Comparison of ENCODE assay signal across 8 cellular contexts in genomic region chr19:34173145-34173956, GRCh38. TPM values are rescaled to one million over a fixed set of nuclear protein-coding genes. Genes with fewer than 3 reads are reported as not detected.
DNase-seq lines count a peak whose midpoint lies in the region; ATAC-seq, FAIRE-seq and TF ChIP-seq lines count a peak whose summit lies in the region.

No MANE protein-coding gene starts in this region.

- peaks cover 65% of the 10 kb centered on the region for H3K79me2 ChIP-seq in mammary epithelial cell (ENCODE audit: insufficient read depth, low read length)

- H3K9ac ChIP-seq in mammary epithelial cell (ENCODE audit: insufficient read depth, low read length) (peak overlapping the region; percentile 84), kidney (ENCODE audit: low read length in 2 of 2) (peak overlapping the region; percentile 78 to 90)

- H3K27me3 Mint-ChIP-seq in CD4-positive, alpha-beta memory T cell = no peaks in the 10 kb centered on the region
- H3K27me3 Mint-ChIP-seq in HFFc6 (ENCODE audit: insufficient read depth) = no peaks in the 10 kb centered on the region

- peak overlapping the region; percentile 92 for H3K4me3 ChIP-seq in CD4-positive, alpha-beta memory T cell (ENCODE audit: low read length in 2 of 2)
- H3K4me3 ChIP-seq in SJCRH30 (peak overlapping the region; percentile 99), mammary epithelial cell (replicated peaks in 1 of 3; ENCODE audit: insufficient read depth in 1 of 3, low read depth in 2 of 3, low read length in 3 of 3) (peak overlapping the region; percentile 93 to 96 (median 95)), kidney (ENCODE audit: low read length in 2 of 2) (peak overlapping the region; percentile 49 to 85)

- peak overlapping the region; percentile 95 to 99 (median 98) for H3K27ac Mint-ChIP-seq in CD4-positive, alpha-beta memory T cell
- peak overlapping the region; percentile 97 for H3K27ac Mint-ChIP-seq in HFFc6

- H3K4me1 ChIP-seq in CD4-positive, alpha-beta memory T cell (ENCODE audit: insufficient read depth, low read length) = peaks cover 62% of the 10 kb centered on the region
- H3K4me1 ChIP-seq in SJCRH30 (peaks cover 4% of the 10 kb centered on the region; the same call in 1 of the 2 replicates), mammary epithelial cell (ENCODE audit: insufficient read depth, low read length) (peaks cover 24% of the 10 kb centered on the region), kidney (ENCODE audit: control insufficient read depth in 1 of 2, insufficient read depth in 1 of 2, low read depth in 1 of 2, low read length in 2 of 2) (peaks cover 18 to 24% of the 10 kb centered on the region in 2 donors)

- peak in 4 of 5 donors; percentile 23 to 42 (median 36) for DNase-seq in CD4-positive, alpha-beta memory T cell
- DNase-seq in HFFc6 (peak; percentile 28), SJCRH30 (peak; percentile 16 to 43), mammary epithelial cell (peak; percentile 70), kidney (peak; percentile 81), GF-D8 (lab: John Stamatoyannopoulos, UW) (no peak)
- peak; percentile 17 for DNase-seq in stimulated activated CD4-positive, alpha-beta T cell treated with anti-CD3 and anti-CD28 coated beads, Interleukin-1b, Interleukin-23, amount 100 ng/mL, for 48 hours

- H3K4me2 ChIP-seq in mammary epithelial cell (ENCODE audit: insufficient read depth, low read depth, low read length) = peak overlapping the region; percentile 83

- no peak for ATAC-seq in HG02678 (IDR thresholded peaks at IDR 0.05; ENCODE audit: unreplicated experiment)

- no peak for TF ChIP-seq CTCF in HFFc6 (IDR thresholded peaks at IDR 0.05)
- no peak for TF ChIP-seq CTCF in mammary epithelial cell (conservative IDR thresholded peaks at IDR 0.05 in 1 of 2, IDR thresholded peaks at IDR 0.05 in 1 of 2; ENCODE audit: extremely low read depth in 1 of 2, insufficient read depth in 1 of 2, low read depth in 1 of 2, low read length in 2 of 2)
- TF ChIP-seq CTCF in kidney (IDR thresholded peaks at IDR 0.05; ENCODE audit: borderline replicate concordance, extremely low read depth, insufficient read depth) = no peak

- intact Hi-C loops in CD4-positive, alpha-beta memory T cell (cut with micrococcal nuclease) = loop anchor here (5.0 to 10.0 kb wide), 3 partner anchors 194 to 504 kb away; partner anchors contain the start of genes GPI, SCGB2B2, UBA2 and ZNF302
- intact Hi-C loops in mammary epithelial cell (cut with micrococcal nuclease) (loop anchor here (1.0 to 2.0 kb wide), 2 partner anchors 47 to 173 kb away; no protein-coding TSS in a partner anchor), kidney (cut with DNase I) (no loop called here)

- POLR2A ChIA-PET in CD4-positive, alpha-beta memory T cell (lab: Charles Lee; ENCODE audit: partially characterized antibody) = interaction anchor here (0.6 to 4.3 kb wide), 21 partner anchors 9 to 255 kb away, joined by 3 to 29 read pairs (median 5); partner anchors contain the start of genes GPI, PDCD2L and UBA2

- CTCF ChIA-PET in CD4-positive, alpha-beta memory T cell (lab: Charles Lee; ENCODE audit: partially characterized antibody) = interaction anchor here (1.0 to 1.7 kb wide), 4 partner anchors 11 to 173 kb away, joined by 4 to 6 read pairs (median 5); no protein-coding TSS in a partner anchor
- CTCF ChIA-PET in mammary epithelial cell (lab: Charles Lee; ENCODE audit: low non-redundant PET) = no interaction called here

- peaks cover 2% of the 10 kb centered on the region for H4K20me1 ChIP-seq in mammary epithelial cell (ENCODE audit: insufficient read depth, low read length)

- H3K4me3 Mint-ChIP-seq in CD4-positive, alpha-beta memory T cell = peak overlapping the region; percentile 95 to 99 (median 98)
- H3K4me3 Mint-ChIP-seq in HFFc6 = peak overlapping the region; percentile 95

- no peaks in the 10 kb centered on the region for H3K27me3 ChIP-seq in CD4-positive, alpha-beta memory T cell (ENCODE audit: insufficient read depth, low read length)
- no peaks in the 10 kb centered on the region for H3K27me3 ChIP-seq in SJCRH30
- H3K27me3 ChIP-seq in mammary epithelial cell (ENCODE audit: insufficient read depth, low read length) = no peaks in the 10 kb centered on the region

- FAIRE-seq in kidney (lab: Jason Lieb, UNC) = no peak

- in situ Hi-C loops in mammary epithelial cell (cut with MboI; ENCODE audit: low sequenced_read_pairs in 2 of 2) = no loop called here

- H3K36me3 Mint-ChIP-seq in CD4-positive, alpha-beta memory T cell = peaks cover 12 to 25% of the 10 kb centered on the region in 2 donors
- H3K36me3 Mint-ChIP-seq in HFFc6 (ENCODE audit: low read depth) = peaks cover 25% of the 10 kb centered on the region

- WGBS in mammary epithelial cell (ENCODE audit: low coverage, missing lambda C conversion rate) = 2% methylated on average over 21 of the region's 26 CpGs

- H3K9me3 Mint-ChIP-seq in CD4-positive, alpha-beta memory T cell = no peaks in the 10 kb centered on the region
- H3K9me3 Mint-ChIP-seq in HFFc6 = no peaks in the 10 kb centered on the region

- H2AFZ ChIP-seq in mammary epithelial cell (ENCODE audit: low read depth, low read length) = peak overlapping the region; percentile 98

- dilution Hi-C loops in mammary epithelial cell (cut with HindIII; ENCODE audit: low sequenced_read_pairs) = no loop called here

- no peaks in the 10 kb centered on the region for H3K9me3 ChIP-seq in CD4-positive, alpha-beta memory T cell (ENCODE audit: control insufficient read depth in 1 of 2, low read length in 2 of 2)
- H3K9me3 ChIP-seq in SJCRH30 (replicated peaks) = no peaks in the 10 kb centered on the region
- no peaks in the 10 kb centered on the region for H3K9me3 ChIP-seq in mammary epithelial cell (replicated peaks; ENCODE audit: insufficient read depth, low read length)
- no peaks in the 10 kb centered on the region for H3K9me3 ChIP-seq in kidney (ENCODE audit: control insufficient read depth in 1 of 2, low read length in 2 of 2)

- H3K27ac ChIP-seq in CD4-positive, alpha-beta memory T cell (ENCODE audit: low read depth, low read length) = peak overlapping the region; percentile 95
- H3K27ac ChIP-seq in SJCRH30 (peak overlapping the region; percentile 99), mammary epithelial cell (ENCODE audit: insufficient read depth, low read depth, low read length) (peak overlapping the region; percentile 89), kidney (ENCODE audit: low read depth in 2 of 2, low read length in 2 of 2) (peak overlapping the region; percentile 98 to 100)

- peaks cover 28 to 65% (median 46%) of the 10 kb centered on the region in 4 donors for H3K4me1 Mint-ChIP-seq in CD4-positive, alpha-beta memory T cell
- peaks cover 55% of the 10 kb centered on the region for H3K4me1 Mint-ChIP-seq in HFFc6 (ENCODE audit: low read depth)

- H3K36me3 ChIP-seq in CD4-positive, alpha-beta memory T cell (ENCODE audit: insufficient read depth, low read length) = no peaks in the 10 kb centered on the region
- H3K36me3 ChIP-seq in SJCRH30 = peaks cover 24% of the 10 kb centered on the region
- H3K36me3 ChIP-seq in mammary epithelial cell (ENCODE audit: insufficient read depth, low read length) = no peaks in the 10 kb centered on the region
- H3K36me3 ChIP-seq in kidney (ENCODE audit: control insufficient read depth in 1 of 2, insufficient read depth in 2 of 2, low read length in 2 of 2) = no peaks in the 10 kb centered on the region

- BruUV-seq in mammary epithelial cell (replicated peaks; lab: Mats Ljungman, UMichigan) = TSS peak; percentile 20

RNA-seq across cellular contexts. Expression of gene LSM14A, which starts 1.0 kb away (rescaled TPM):
- 100 to 1,000 TPM; 158 to 168 TPM for total RNA-seq in CD4-positive, alpha-beta memory T cell
- polyA plus RNA-seq in CD4-positive, alpha-beta memory T cell = 100 to 1,000 TPM; 172 to 176 TPM
- 10 to 100 TPM; 66.5 to 92.9 (median 87.0) TPM for total RNA-seq in HFFc6 (2021; fragmentation: NEBNext Ultra II Directional; extraction: Animal tissue kit (Norgen Biotek cat#: 25700))
- 87.4 and 101 TPM in 2 replicates for total RNA-seq in SJCRH30 (2014; rRNA removed; shearing (Covaris generic))
- total RNA-seq in mammary epithelial cell (10 to 100 TPM; 57.3 to 83.4 TPM), kidney (114 TPM)
- polyA plus RNA-seq in mammary epithelial cell (63.4 TPM), kidney (ENCODE audit: insufficient read depth, low read depth, low replicate concordance) (49.3 TPM)
- 155 TPM for polyA minus RNA-seq in mammary epithelial cell
